13 cellular contexts compared by ENCODE assay signal in the genomic region with DNA sequence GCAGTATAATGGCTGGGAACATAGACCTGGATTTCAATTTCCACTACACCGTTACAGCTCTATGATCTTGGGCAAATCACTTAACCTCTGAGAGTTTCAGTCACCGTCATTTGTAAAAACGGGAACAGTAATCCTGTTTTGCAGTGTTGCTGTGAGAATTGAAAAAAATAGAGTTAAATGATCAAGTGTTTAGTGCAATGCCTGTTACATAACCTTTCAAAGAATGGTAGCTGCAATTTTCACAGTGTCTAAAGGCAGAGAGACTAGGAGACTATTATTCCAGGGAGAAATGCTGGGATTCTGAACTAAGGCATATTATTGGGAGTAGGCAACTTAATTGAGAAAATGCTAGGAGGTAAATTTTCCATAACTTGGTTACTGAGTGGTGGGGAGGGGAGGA. TPM values are rescaled to one million over a fixed set of nuclear protein-coding genes. Genes with fewer than 3 reads are reported as not detected.
A peak's percentile ranks its signal among the peaks of the same experiment; 100 is the strongest.
DNase-seq lines count a peak whose midpoint lies in the region; ATAC-seq and TF ChIP-seq lines count a peak whose summit lies in the region.
"Had no signal": no experiment of that assay in that cellular context is flagged by ENCODE, and none has a peak within 500 bp of the region (broad histone marks: within the 10 kb centered on the region; RNA-seq: fewer than 3 reads in every experiment).

No MANE protein-coding gene starts in this region.

- H3K36me3 ChIP-seq in PC-9 (ENCODE audit: low read depth): peaks cover 6% of the 10 kb centered on the region; the same call in 1 of the 2 replicates
- H3K36me3 ChIP-seq in MM.1S (replicated peaks; ENCODE audit: insufficient read depth, low read length): no peaks in the 10 kb centered on the region
- H3K36me3 ChIP-seq: ascending aorta, BE2C, heart right ventricle had no signal

- peaks cover 67% of the 10 kb centered on the region for H3K4me1 ChIP-seq in PC-9 (replicated peaks; ENCODE audit: insufficient read depth)
- peaks cover 13% of the 10 kb centered on the region for H3K4me1 ChIP-seq in MM.1S (ENCODE audit: low read length)

- H3K4me2 ChIP-seq in PC-9: peak overlapping the region; percentile 91
- H3K4me2 ChIP-seq in MM.1S (ENCODE audit: low read depth, low read length): no peak overlapping the region

- H3K27me3 ChIP-seq in PC-9 (ENCODE audit: insufficient read depth, low read depth) (no peaks in the 10 kb centered on the region), MM.1S (replicated peaks; ENCODE audit: insufficient read depth, low read length) (no peaks in the 10 kb centered on the region)
- H3K27me3 ChIP-seq: ascending aorta, BE2C, heart right ventricle had no signal

- H3K4me3 Mint-ChIP-seq in activated naive CD4-positive, alpha-beta T cell treated with anti-CD3 and anti-CD28 coated beads for 36 hours: peak overlapping the region; percentile 23
- peak overlapping the region; percentile 12 to 17 for H3K4me3 Mint-ChIP-seq in stimulated activated naive B cell treated with anti-CD40 and anti-IgM and Interleukin-4, amounts not matched to agents 10 μg/mL and 1 μg/mL and 100 μg/mL, for 72 hours

- no peak overlapping the region for H3K9ac ChIP-seq in MM.1S (ENCODE audit: low read length)

- peak overlapping the region; percentile 94; the same call in 1 of the 2 replicates for H3K4me3 ChIP-seq in PC-9
- H3K4me3 ChIP-seq in fibroblast of pulmonary artery (replicated peaks; ENCODE audit: low read depth, low read length): peak overlapping the region; percentile 14
- H3K4me3 ChIP-seq in MM.1S (ENCODE audit: low read length): no peak overlapping the region

- H2AFZ ChIP-seq in PC-9: no peak overlapping the region
- H2AFZ ChIP-seq in MM.1S (ENCODE audit: low read length): no peak overlapping the region

- no peaks in the 10 kb centered on the region for H3K9me2 ChIP-seq in PC-9 (ENCODE audit: insufficient read depth)
- H3K9me2 ChIP-seq in MM.1S (replicated peaks; ENCODE audit: insufficient read depth, low read length): no peaks in the 10 kb centered on the region

- no peak overlapping the region for H3K27ac Mint-ChIP-seq in activated naive CD4-positive, alpha-beta T cell treated with anti-CD3 and anti-CD28 coated beads for 36 hours
- H3K27ac Mint-ChIP-seq in activated naive CD4-positive, alpha-beta T cell treated with anti-CD3 and anti-CD28 coated beads, Interleukin-2, amount 50 U/mL, for 72 hours: no peak overlapping the region
- H3K27ac Mint-ChIP-seq in stimulated activated naive B cell treated with anti-CD40 and anti-IgM and Interleukin-4, amounts not matched to agents 10 μg/mL and 1 μg/mL and 100 μg/mL, for 72 hours: no peak overlapping the region

- H4K20me1 ChIP-seq in PC-9 (ENCODE audit: insufficient read depth) (no peaks in the 10 kb centered on the region), MM.1S (ENCODE audit: insufficient read depth, low read length) (no peaks in the 10 kb centered on the region)

- H3K27ac ChIP-seq in PC-9 (no peak overlapping the region), MM.1S (ENCODE audit: low read length) (no peak overlapping the region)
- H3K27ac ChIP-seq: ascending aorta had no signal

- peaks cover 27% of the 10 kb centered on the region for H3K36me3 Mint-ChIP-seq in activated naive CD4-positive, alpha-beta T cell treated with anti-CD3 and anti-CD28 coated beads for 36 hours (ENCODE audit: low read depth)
- peaks cover 19 to 28% of the 10 kb centered on the region in 2 donors for H3K36me3 Mint-ChIP-seq in activated naive CD4-positive, alpha-beta T cell treated with anti-CD3 and anti-CD28 coated beads, Interleukin-2, amount 50 U/mL, for 72 hours
- H3K36me3 Mint-ChIP-seq in stimulated activated naive B cell treated with anti-CD40 and anti-IgM and Interleukin-4, amounts not matched to agents 10 μg/mL and 1 μg/mL and 100 μg/mL, for 72 hours: peaks cover 17 to 37% of the 10 kb centered on the region in 2 donors

- H3F3A ChIP-seq in PC-9 (ENCODE audit: insufficient read depth, low read depth): peaks cover 28% of the 10 kb centered on the region
- H3F3A ChIP-seq in MM.1S (ENCODE audit: insufficient read depth, low read length): no peaks in the 10 kb centered on the region

- BruUV-seq in PC-9 (replicated peaks; lab: Mats Ljungman, UMichigan): no TSS peak

- ATAC-seq in activated naive CD4-positive, alpha-beta T cell treated with anti-CD3 and anti-CD28 coated beads, Interleukin-2, amount 50 U/mL, for 72 hours: no peak
- no peak for ATAC-seq in stimulated activated naive B cell treated with anti-CD40 and anti-IgM and Interleukin-4, amounts not matched to agents 10 μg/mL and 1 μg/mL and 100 μg/mL, for 72 hours (replicated peaks)
- no peak for ATAC-seq in HG02981 (IDR thresholded peaks at IDR 0.05; ENCODE audit: unreplicated experiment)
- ATAC-seq: heart right ventricle, sciatic nerve had no signal

- no peaks in the 10 kb centered on the region for H3K27me3 Mint-ChIP-seq in activated naive CD4-positive, alpha-beta T cell treated with anti-CD3 and anti-CD28 coated beads for 36 hours (ENCODE audit: low read depth)
- H3K27me3 Mint-ChIP-seq in stimulated activated naive B cell treated with anti-CD40 and anti-IgM and Interleukin-4, amounts not matched to agents 10 μg/mL and 1 μg/mL and 100 μg/mL, for 72 hours: no peaks in the 10 kb centered on the region

- intact Hi-C loops in activated naive CD4-positive, alpha-beta T cell treated with anti-CD3 and anti-CD28 coated beads for 36 hours (cut with micrococcal nuclease): loop anchor here (10.0 kb wide), 1 partner anchor 1050 kb away; no protein-coding TSS in a partner anchor
- intact Hi-C loops in PC-9 (cut with micrococcal nuclease; ENCODE audit: unreplicated experiment): loop anchor here (5.0 to 10.0 kb wide), 2 partner anchors 182 to 830 kb away; a partner anchor contains a TSS

- POLR2A ChIA-PET in PC-9 (lab: Charles Lee; ENCODE audit: unreplicated experiment): no interaction called here

- H3K9me3 ChIP-seq in PC-9 (ENCODE audit: insufficient read depth, low read depth) (no peaks in the 10 kb centered on the region), MM.1S (replicated peaks; ENCODE audit: insufficient read depth, low read length) (no peaks in the 10 kb centered on the region)
- H3K9me3 ChIP-seq: ascending aorta, BE2C, heart right ventricle had no signal

- no peaks in the 10 kb centered on the region for H3K9me3 Mint-ChIP-seq in activated naive CD4-positive, alpha-beta T cell treated with anti-CD3 and anti-CD28 coated beads for 36 hours
- H3K9me3 Mint-ChIP-seq in activated naive CD4-positive, alpha-beta T cell treated with anti-CD3 and anti-CD28 coated beads, Interleukin-2, amount 50 U/mL, for 72 hours: no peaks in the 10 kb centered on the region
- no peaks in the 10 kb centered on the region for H3K9me3 Mint-ChIP-seq in stimulated activated naive B cell treated with anti-CD40 and anti-IgM and Interleukin-4, amounts not matched to agents 10 μg/mL and 1 μg/mL and 100 μg/mL, for 72 hours

- TF ChIP-seq CTCF in PC-9 (conservative IDR thresholded peaks at IDR 0.05) (no peak), fibroblast of pulmonary artery (IDR thresholded peaks at IDR 0.05; ENCODE audit: low read length, missing control alignments) (no peak), MM.1S (IDR thresholded peaks at IDR 0.05; ENCODE audit: low read length) (no peak)

- CTCF ChIA-PET in activated naive CD4-positive, alpha-beta T cell treated with anti-CD3 and anti-CD28 coated beads for 36 hours (lab: Charles Lee): interaction anchor here (1.2 kb wide), 1 partner anchor 22 kb away, joined by 3 read pairs; no protein-coding TSS in a partner anchor
- CTCF ChIA-PET in PC-9 (lab: Charles Lee): interaction anchor here (0.9 kb wide), 1 partner anchor 22 kb away, joined by 3 read pairs; no protein-coding TSS in a partner anchor

- H3K79me2 ChIP-seq in PC-9 (ENCODE audit: low read depth): peaks cover 79% of the 10 kb centered on the region
- peaks cover 74% of the 10 kb centered on the region for H3K79me2 ChIP-seq in MM.1S (ENCODE audit: low read length)

- H3K4me1 Mint-ChIP-seq in activated naive CD4-positive, alpha-beta T cell treated with anti-CD3 and anti-CD28 coated beads for 36 hours (ENCODE audit: low read depth): peaks cover 72% of the 10 kb centered on the region
- H3K4me1 Mint-ChIP-seq in stimulated activated naive B cell treated with anti-CD40 and anti-IgM and Interleukin-4, amounts not matched to agents 10 μg/mL and 1 μg/mL and 100 μg/mL, for 72 hours: peaks cover 47 to 71% of the 10 kb centered on the region in 2 donors

- DNase-seq in activated naive CD4-positive, alpha-beta T cell treated with anti-CD3 and anti-CD28 coated beads for 36 hours: no peak
- DNase-seq in activated naive CD4-positive, alpha-beta T cell treated with anti-CD3 and anti-CD28 coated beads, Interleukin-2, amount 50 U/mL, for 72 hours (ENCODE audit: low spot score in 2 of 2): no peak
- DNase-seq in PC-9 (no peak), fibroblast of pulmonary artery (ENCODE audit: low read depth) (no peak), MM.1S (no peak), kidney tubule cell (ENCODE audit: low spot score) (no peak)
- no peak for DNase-seq in stimulated activated naive B cell treated with anti-CD40 and anti-IgM and Interleukin-4, amounts not matched to agents 10 μg/mL and 1 μg/mL and 100 μg/mL, for 72 hours
- DNase-seq: BE2C, GOT3, heart right ventricle had no signal

RNA-seq across cellular contexts. Expression of a gene that starts 2.0 kb away (rescaled TPM):
- 10 to 100 TPM; 50.7 to 51.8 TPM for total RNA-seq in activated naive CD4-positive, alpha-beta T cell treated with anti-CD3 and anti-CD28 coated beads for 36 hours
- 10 to 100 TPM; 46.5 to 53.2 TPM for total RNA-seq in activated naive CD4-positive, alpha-beta T cell treated with anti-CD3 and anti-CD28 coated beads, Interleukin-2, amount 50 U/mL, for 72 hours
- total RNA-seq in PC-9 (2021): 101 and 107 TPM in 2 replicates
